1 cellular context compared by ENCODE assay signal in the genomic region with DNA sequence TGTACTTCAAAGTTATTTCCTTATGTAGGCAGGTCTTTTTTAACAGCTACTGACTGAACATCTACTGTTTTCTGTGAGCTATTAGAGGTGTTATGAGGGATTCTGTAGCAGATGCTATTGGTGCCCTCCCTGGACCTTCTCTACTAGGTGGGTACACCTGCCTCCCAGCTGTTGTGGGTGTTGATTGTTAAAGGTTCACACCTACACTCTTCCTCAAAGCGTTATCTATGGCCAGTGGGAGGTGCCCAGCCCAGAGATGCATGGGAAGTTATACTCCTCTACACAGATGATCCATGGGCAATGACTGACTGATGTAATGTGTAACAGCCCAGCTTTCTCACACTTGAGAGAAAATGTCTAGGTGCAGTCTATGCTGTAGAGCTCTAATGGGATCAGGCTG.
TF ChIP-seq lines count a peak whose summit lies in the region.

No MANE protein-coding gene starts in this region.

TF ChIP-seq in GM23338, 12 proteins besides CTCF, POLR2A, EP300 and RAD21 (continued from another document):
- TF ChIP-seq, protein P1, sequence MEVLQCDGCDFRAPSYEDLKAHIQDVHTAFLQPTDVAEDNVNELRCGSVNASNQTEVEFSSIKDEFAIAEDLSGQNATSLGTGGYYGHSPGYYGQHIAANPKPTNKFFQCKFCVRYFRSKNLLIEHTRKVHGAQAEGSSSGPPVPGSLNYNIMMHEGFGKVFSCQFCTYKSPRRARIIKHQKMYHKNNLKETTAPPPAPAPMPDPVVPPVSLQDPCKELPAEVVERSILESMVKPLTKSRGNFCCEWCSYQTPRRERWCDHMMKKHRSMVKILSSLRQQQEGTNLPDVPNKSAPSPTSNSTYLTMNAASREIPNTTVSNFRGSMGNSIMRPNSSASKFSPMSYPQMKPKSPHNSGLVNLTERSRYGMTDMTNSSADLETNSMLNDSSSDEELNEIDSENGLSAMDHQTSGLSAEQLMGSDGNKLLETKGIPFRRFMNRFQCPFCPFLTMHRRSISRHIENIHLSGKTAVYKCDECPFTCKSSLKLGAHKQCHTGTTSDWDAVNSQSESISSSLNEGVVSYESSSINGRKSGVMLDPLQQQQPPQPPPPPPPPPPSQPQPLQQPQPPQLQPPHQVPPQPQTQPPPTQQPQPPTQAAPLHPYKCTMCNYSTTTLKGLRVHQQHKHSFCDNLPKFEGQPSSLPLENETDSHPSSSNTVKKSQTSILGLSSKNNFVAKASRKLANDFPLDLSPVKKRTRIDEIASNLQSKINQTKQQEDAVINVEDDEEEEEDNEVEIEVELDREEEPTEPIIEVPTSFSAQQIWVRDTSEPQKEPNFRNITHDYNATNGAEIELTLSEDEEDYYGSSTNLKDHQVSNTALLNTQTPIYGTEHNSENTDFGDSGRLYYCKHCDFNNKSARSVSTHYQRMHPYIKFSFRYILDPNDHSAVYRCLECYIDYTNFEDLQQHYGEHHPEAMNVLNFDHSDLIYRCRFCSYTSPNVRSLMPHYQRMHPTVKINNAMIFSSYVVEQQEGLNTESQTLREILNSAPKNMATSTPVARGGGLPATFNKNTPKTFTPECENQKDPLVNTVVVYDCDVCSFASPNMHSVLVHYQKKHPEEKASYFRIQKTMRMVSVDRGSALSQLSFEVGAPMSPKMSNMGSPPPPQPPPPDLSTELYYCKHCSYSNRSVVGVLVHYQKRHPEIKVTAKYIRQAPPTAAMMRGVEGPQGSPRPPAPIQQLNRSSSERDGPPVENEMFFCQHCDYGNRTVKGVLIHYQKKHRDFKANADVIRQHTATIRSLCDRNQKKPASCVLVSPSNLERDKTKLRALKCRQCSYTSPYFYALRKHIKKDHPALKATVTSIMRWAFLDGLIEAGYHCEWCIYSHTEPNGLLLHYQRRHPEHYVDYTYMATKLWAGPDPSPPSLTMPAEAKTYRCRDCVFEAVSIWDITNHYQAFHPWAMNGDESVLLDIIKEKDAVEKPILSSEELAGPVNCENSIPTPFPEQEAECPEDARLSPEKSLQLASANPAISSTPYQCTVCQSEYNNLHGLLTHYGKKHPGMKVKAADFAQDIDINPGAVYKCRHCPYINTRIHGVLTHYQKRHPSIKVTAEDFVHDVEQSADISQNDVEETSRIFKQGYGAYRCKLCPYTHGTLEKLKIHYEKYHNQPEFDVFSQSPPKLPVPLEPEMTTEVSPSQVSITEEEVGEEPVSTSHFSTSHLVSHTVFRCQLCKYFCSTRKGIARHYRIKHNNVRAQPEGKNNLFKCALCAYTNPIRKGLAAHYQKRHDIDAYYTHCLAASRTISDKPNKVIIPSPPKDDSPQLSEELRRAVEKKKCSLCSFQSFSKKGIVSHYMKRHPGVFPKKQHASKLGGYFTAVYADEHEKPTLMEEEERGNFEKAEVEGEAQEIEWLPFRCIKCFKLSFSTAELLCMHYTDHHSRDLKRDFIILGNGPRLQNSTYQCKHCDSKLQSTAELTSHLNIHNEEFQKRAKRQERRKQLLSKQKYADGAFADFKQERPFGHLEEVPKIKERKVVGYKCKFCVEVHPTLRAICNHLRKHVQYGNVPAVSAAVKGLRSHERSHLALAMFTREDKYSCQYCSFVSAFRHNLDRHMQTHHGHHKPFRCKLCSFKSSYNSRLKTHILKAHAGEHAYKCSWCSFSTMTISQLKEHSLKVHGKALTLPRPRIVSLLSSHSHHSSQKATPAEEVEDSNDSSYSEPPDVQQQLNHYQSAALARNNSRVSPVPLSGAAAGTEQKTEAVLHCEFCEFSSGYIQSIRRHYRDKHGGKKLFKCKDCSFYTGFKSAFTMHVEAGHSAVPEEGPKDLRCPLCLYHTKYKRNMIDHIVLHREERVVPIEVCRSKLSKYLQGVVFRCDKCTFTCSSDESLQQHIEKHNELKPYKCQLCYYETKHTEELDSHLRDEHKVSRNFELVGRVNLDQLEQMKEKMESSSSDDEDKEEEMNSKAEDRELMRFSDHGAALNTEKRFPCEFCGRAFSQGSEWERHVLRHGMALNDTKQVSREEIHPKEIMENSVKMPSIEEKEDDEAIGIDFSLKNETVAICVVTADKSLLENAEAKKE (CRISPR knock-in tag; IDR thresholded peaks at IDR 0.05), result no peak
- TF ChIP-seq, protein P2, sequence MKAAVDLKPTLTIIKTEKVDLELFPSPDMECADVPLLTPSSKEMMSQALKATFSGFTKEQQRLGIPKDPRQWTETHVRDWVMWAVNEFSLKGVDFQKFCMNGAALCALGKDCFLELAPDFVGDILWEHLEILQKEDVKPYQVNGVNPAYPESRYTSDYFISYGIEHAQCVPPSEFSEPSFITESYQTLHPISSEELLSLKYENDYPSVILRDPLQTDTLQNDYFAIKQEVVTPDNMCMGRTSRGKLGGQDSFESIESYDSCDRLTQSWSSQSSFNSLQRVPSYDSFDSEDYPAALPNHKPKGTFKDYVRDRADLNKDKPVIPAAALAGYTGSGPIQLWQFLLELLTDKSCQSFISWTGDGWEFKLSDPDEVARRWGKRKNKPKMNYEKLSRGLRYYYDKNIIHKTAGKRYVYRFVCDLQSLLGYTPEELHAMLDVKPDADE (IDR thresholded peaks at IDR 0.05), result no peak
- TF ChIP-seq, protein P3, sequence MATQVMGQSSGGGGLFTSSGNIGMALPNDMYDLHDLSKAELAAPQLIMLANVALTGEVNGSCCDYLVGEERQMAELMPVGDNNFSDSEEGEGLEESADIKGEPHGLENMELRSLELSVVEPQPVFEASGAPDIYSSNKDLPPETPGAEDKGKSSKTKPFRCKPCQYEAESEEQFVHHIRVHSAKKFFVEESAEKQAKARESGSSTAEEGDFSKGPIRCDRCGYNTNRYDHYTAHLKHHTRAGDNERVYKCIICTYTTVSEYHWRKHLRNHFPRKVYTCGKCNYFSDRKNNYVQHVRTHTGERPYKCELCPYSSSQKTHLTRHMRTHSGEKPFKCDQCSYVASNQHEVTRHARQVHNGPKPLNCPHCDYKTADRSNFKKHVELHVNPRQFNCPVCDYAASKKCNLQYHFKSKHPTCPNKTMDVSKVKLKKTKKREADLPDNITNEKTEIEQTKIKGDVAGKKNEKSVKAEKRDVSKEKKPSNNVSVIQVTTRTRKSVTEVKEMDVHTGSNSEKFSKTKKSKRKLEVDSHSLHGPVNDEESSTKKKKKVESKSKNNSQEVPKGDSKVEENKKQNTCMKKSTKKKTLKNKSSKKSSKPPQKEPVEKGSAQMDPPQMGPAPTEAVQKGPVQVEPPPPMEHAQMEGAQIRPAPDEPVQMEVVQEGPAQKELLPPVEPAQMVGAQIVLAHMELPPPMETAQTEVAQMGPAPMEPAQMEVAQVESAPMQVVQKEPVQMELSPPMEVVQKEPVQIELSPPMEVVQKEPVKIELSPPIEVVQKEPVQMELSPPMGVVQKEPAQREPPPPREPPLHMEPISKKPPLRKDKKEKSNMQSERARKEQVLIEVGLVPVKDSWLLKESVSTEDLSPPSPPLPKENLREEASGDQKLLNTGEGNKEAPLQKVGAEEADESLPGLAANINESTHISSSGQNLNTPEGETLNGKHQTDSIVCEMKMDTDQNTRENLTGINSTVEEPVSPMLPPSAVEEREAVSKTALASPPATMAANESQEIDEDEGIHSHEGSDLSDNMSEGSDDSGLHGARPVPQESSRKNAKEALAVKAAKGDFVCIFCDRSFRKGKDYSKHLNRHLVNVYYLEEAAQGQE (IDR thresholded peaks at IDR 0.05; ENCODE audit: unreplicated experiment), result no peak
- no peak for TF ChIP-seq STAT1 (IDR thresholded peaks at IDR 0.05; ENCODE audit: unreplicated experiment)
- no peak for TF ChIP-seq JUNB (IDR thresholded peaks at IDR 0.05; ENCODE audit: unreplicated experiment)
- no peak for TF ChIP-seq ZNF331 (CRISPR knock-in tag; IDR thresholded peaks at IDR 0.05; ENCODE audit: low read depth)
